ENCODE assay signal across 34 cellular contexts in genomic region chr3:33273628-33274027, GRCh38. TPM values are rescaled to one million over a fixed set of nuclear protein-coding genes. Genes with fewer than 3 reads are reported as not detected.
"Had no signal": no experiment of that assay in that cellular context is flagged by ENCODE, and none has a peak within 500 bp of the region (broad histone marks: within the 10 kb centered on the region; RNA-seq: fewer than 3 reads in every experiment).

No MANE protein-coding gene starts in this region.

- H3K4me1 ChIP-seq: ascending aorta, body of pancreas, breast epithelium had no signal

- H3K27me3 ChIP-seq: adrenal gland, ascending aorta, body of pancreas, brain microvascular endothelial cell, breast epithelium, cardiac muscle cell had no signal

- H3K36me3 ChIP-seq: adrenal gland, ascending aorta, brain microvascular endothelial cell, breast epithelium, cardiac muscle cell had no signal

- ATAC-seq: activated naive CD4-positive, alpha-beta T cell treated with anti-CD3 and anti-CD28 coated beads, Interleukin-2, amount 50 U/mL, for 72 hours; activated naive CD8-positive, alpha-beta T cell treated with anti-CD3 and anti-CD28 coated beads, Interleukin-2, amount 50 U/mL, for 24 hours; activated T-cell treated with anti-CD3 and anti-CD28 coated beads, Interleukin-2, amount 50 U/mL, for 4 hours; activated T-cell treated with anti-CD3 and anti-CD28 coated beads, Interleukin-2, amount 50 U/mL, for 72 hours; activated T-helper 17 cell treated with anti-CD3 and anti-CD28 coated beads, Interleukin-2, amount 50 U/mL, for 72 hours; body of pancreas had no signal

- H3K4me3 ChIP-seq: adrenal gland, ascending aorta, body of pancreas, breast epithelium, cardiac muscle cell had no signal

- H3K9me3 ChIP-seq: adrenal gland, body of pancreas had no signal

- DNase-seq: activated effector memory CD4-positive, alpha-beta T cell treated with anti-CD3 and anti-CD28 coated beads, Interleukin-2, amount 50 U/mL, for 16 hours; activated effector memory CD4-positive, alpha-beta T cell treated with Interleukin-2 at 50 U/mL for 16 hours; activated gamma-delta T cell; activated gamma-delta T cell treated with Interleukin-2 at 50 U/mL for 16 hours; activated naive CD4-positive, alpha-beta T cell; activated naive CD4-positive, alpha-beta T cell treated with anti-CD3 and anti-CD28 coated beads for 36 hours; activated naive CD4-positive, alpha-beta T cell treated with anti-CD3 and anti-CD28 coated beads, Interleukin-2, amount 10 ng/mL, durations not matched to agents 7 days and 5 days; activated naive CD4-positive, alpha-beta T cell treated with anti-CD3 and anti-CD28 coated beads, Interleukin-2, amount 50 U/mL, for 16 hours; activated naive CD4-positive, alpha-beta T cell treated with Interleukin-2 at 50 U/mL for 16 hours; activated naive CD8-positive, alpha-beta T cell treated with anti-CD3 and anti-CD28 coated beads for 36 hours; activated naive CD8-positive, alpha-beta T cell treated with anti-CD3 and anti-CD28 coated beads, Interleukin-2, amount 10 ng/mL, durations not matched to agents 7 days and 5 days; activated naive CD8-positive, alpha-beta T cell treated with anti-CD3 and anti-CD28 coated beads, Interleukin-2, amount 50 U/mL, for 24 hours; activated T-cell treated with anti-CD3 and anti-CD28 coated beads, Interleukin-2, amount 50 U/mL, for 24 hours; activated T-cell treated with anti-CD3 and anti-CD28 coated beads, Interleukin-2, amount 50 U/mL, for 4 hours; activated T-cell treated with anti-CD3 and anti-CD28 coated beads, Interleukin-2, amount 50 U/mL, for 48 hours; activated T-cell treated with anti-CD3 and anti-CD28 coated beads, Interleukin-2, amount 50 U/mL, for 72 hours; adrenal gland; amniotic stem cell; amygdala; anterior cingulate cortex; aorta; body of pancreas; brain microvascular endothelial cell; caudate nucleus; central memory CD4-positive, alpha-beta T cell; cerebellar nuclear complex had no signal

- H3K27ac ChIP-seq: adrenal gland, ascending aorta, body of pancreas, brain microvascular endothelial cell, breast epithelium, cardiac muscle cell had no signal

RNA-seq across cellular contexts. Expression of gene FBXL2, which starts 3.6 kb away (rescaled TPM):
- total RNA-seq: activated naive CD4-positive, alpha-beta T cell treated with anti-CD3 and anti-CD28 coated beads for 36 hours; activated naive CD4-positive, alpha-beta T cell treated with anti-CD3 and anti-CD28 coated beads, Interleukin-2, amount 50 U/mL, for 72 hours; activated naive CD8-positive, alpha-beta T cell treated with anti-CD3 and anti-CD28 coated beads for 36 hours; activated naive CD8-positive, alpha-beta T cell treated with anti-CD3 and anti-CD28 coated beads, Interleukin-2, amount 10 ng/mL, durations not matched to agents 7 days and 5 days; activated T-cell treated with anti-CD3 and anti-CD28 coated beads, Interleukin-2, amount 50 U/mL, for 4 hours; activated T-helper 1 cell treated with anti-CD3 and anti-CD28 coated beads, Interleukin-12 subunit alpha, Interleukin-12 subunit beta, Interleukin-2, Interleukin-4 antibody, amounts not matched to agents 30 ng/mL and 10 ng/mL and 1 ng/mL, durations not matched to agents 14 hours and 24 hours and 36 hours had no signal

RNA-seq across cellular contexts. Expression of gene SUSD5, which starts 55.0 kb away (rescaled TPM):
- total RNA-seq: activated naive CD4-positive, alpha-beta T cell treated with anti-CD3 and anti-CD28 coated beads for 36 hours; activated naive CD4-positive, alpha-beta T cell treated with anti-CD3 and anti-CD28 coated beads, Interleukin-2, amount 50 U/mL, for 72 hours; activated naive CD8-positive, alpha-beta T cell treated with anti-CD3 and anti-CD28 coated beads for 36 hours; activated naive CD8-positive, alpha-beta T cell treated with anti-CD3 and anti-CD28 coated beads, Interleukin-2, amount 10 ng/mL, durations not matched to agents 7 days and 5 days; activated T-cell treated with anti-CD3 and anti-CD28 coated beads, Interleukin-2, amount 50 U/mL, for 4 hours; activated T-cell treated with anti-CD3 and anti-CD28 coated beads, Interleukin-2, amount 50 U/mL, for 72 hours; activated T-helper 1 cell treated with anti-CD3 and anti-CD28 coated beads, Interleukin-12 subunit alpha, Interleukin-12 subunit beta, Interleukin-2, Interleukin-4 antibody, amounts not matched to agents 30 ng/mL and 10 ng/mL and 1 ng/mL, durations not matched to agents 14 hours and 24 hours and 36 hours; activated T-helper 17 cell treated with anti-CD3 and anti-CD28 coated beads, Interleukin-2, amount 50 U/mL, for 72 hours; activated T-helper 2 cell treated with anti-CD3 and anti-CD28 coated beads, Interferon-gamma antibody, Interleukin-2, Interleukin-4, amounts not matched to agents 10 μg/mL and 5 μg/mL and 100 μg/mL, durations not matched to agents 14 hours and 24 hours and 36 hours; bronchial epithelial cell had no signal
